13 cellular contexts compared by ENCODE assay signal in genomic region chr12:7075518-7075917, GRCh38.
"Had no signal": no experiment of that assay in that cellular context is flagged by ENCODE, and none has a peak within 500 bp of the region (broad histone marks: within the 10 kb centered on the region; RNA-seq: fewer than 3 reads in every experiment).

No MANE protein-coding gene starts in this region.

- DNase-seq: activated CD4-positive, alpha-beta memory T cell treated with anti-CD3 and anti-CD28 coated beads for 36 hours; activated effector memory CD4-positive, alpha-beta T cell treated with Interleukin-2 at 50 U/mL for 16 hours; activated naive CD4-positive, alpha-beta T cell treated with anti-CD3 and anti-CD28 coated beads, Interleukin-2, amount 50 U/mL, for 16 hours; activated T-cell treated with anti-CD3 and anti-CD28 coated beads, Interleukin-2, amount 50 U/mL, for 24 hours; dorsolateral prefrontal cortex; kidney glomerular epithelial cell; right cardiac atrium; small intestine; upper lobe of left lung; WERI-Rb-1 had no signal

- H3K9me3 ChIP-seq: upper lobe of left lung had no signal

- H3K36me3 Mint-ChIP-seq: activated CD4-positive, alpha-beta memory T cell treated with anti-CD3 and anti-CD28 coated beads for 36 hours had no signal

- H3K27ac Mint-ChIP-seq: activated CD4-positive, alpha-beta memory T cell treated with anti-CD3 and anti-CD28 coated beads for 36 hours; activated T-cell treated with anti-CD3 and anti-CD28 coated beads, Interleukin-2, amount 50 U/mL, for 24 hours; progenitor cell of endocrine pancreas; stimulated activated naive CD8-positive, alpha-beta T cell treated with anti-CD3 and anti-CD28 coated beads, Interleukin-15, Interleukin-2, amounts not matched to agents 100 ng/mL and 50 ng/mL, for 24 hours had no signal

- H3K27ac ChIP-seq: cardiac muscle cell, dorsolateral prefrontal cortex, upper lobe of left lung, WERI-Rb-1 had no signal

- H3K36me3 ChIP-seq: cardiac muscle cell, WERI-Rb-1 had no signal

- ATAC-seq: right cardiac atrium had no signal

- H3K4me3 Mint-ChIP-seq: activated CD4-positive, alpha-beta memory T cell treated with anti-CD3 and anti-CD28 coated beads for 36 hours; activated T-cell treated with anti-CD3 and anti-CD28 coated beads, Interleukin-2, amount 50 U/mL, for 24 hours; stimulated activated naive CD8-positive, alpha-beta T cell treated with anti-CD3 and anti-CD28 coated beads, Interleukin-15, Interleukin-2, amounts not matched to agents 100 ng/mL and 50 ng/mL, for 24 hours had no signal

- FAIRE-seq: small intestine had no signal

- H3K4me3 ChIP-seq: cardiac muscle cell, dorsolateral prefrontal cortex, upper lobe of left lung had no signal

- H3K9me3 Mint-ChIP-seq: activated CD4-positive, alpha-beta memory T cell treated with anti-CD3 and anti-CD28 coated beads for 36 hours; activated T-cell treated with anti-CD3 and anti-CD28 coated beads, Interleukin-2, amount 50 U/mL, for 24 hours; stimulated activated naive CD8-positive, alpha-beta T cell treated with anti-CD3 and anti-CD28 coated beads, Interleukin-15, Interleukin-2, amounts not matched to agents 100 ng/mL and 50 ng/mL, for 24 hours had no signal

- H3K27me3 ChIP-seq: dorsolateral prefrontal cortex, upper lobe of left lung had no signal
